In genomic region chr11:123020968-123021367, GRCh38 we compare ENCODE assay signal across 8 cellular contexts. TPM values are rescaled to one million over a fixed set of nuclear protein-coding genes. Genes with fewer than 3 reads are reported as not detected.
DNase-seq lines count a peak whose midpoint lies in the region; ATAC-seq and TF ChIP-seq lines count a peak whose summit lies in the region.

No MANE protein-coding gene starts in this region.

- intact Hi-C loops in psoas muscle (cut with DNase I): loop anchor here in 1 of 2 donors (10.0 kb wide), 1 partner anchor 156 kb away; no protein-coding TSS in a partner anchor

- H3K4me1 ChIP-seq in HAP-1: peaks cover 6% of the 10 kb centered on the region
- no peaks in the 10 kb centered on the region for H3K4me1 ChIP-seq in psoas muscle

- in situ Hi-C loops in HAP-1 (cut with MboI; ENCODE audit: low sequenced_read_pairs): loop anchor here (10.0 kb wide), 1 partner anchor 146 kb away; no protein-coding TSS in a partner anchor

- DNase-seq in SIG-M5 treated with dmso at 0.1 percent for 504 hours (lab: John Stamatoyannopoulos, UW; ENCODE audit: unreplicated experiment) (peak; percentile 80), SIG-M5 (lab: John Stamatoyannopoulos, UW) (no peak), HAP-1 (ENCODE audit: low spot score in 2 of 2) (peak; percentile 28 to 47), NCI-H1694 treated with DMSO at 0.1 percent for 48 hours (lab: John Stamatoyannopoulos, UW) (peak; percentile 24), erythroblast (lab: John Stamatoyannopoulos, UW) (peak; percentile 9 to 14), psoas muscle (no peak), NCI-H510A (lab: John Stamatoyannopoulos, UW) (no peak)

- ATAC-seq in psoas muscle: no peak

- H3K27me3 ChIP-seq in HAP-1 (ENCODE audit: low read depth) (peaks cover 18% of the 10 kb centered on the region), psoas muscle (ENCODE audit: insufficient read depth in 3 of 3, low read length in 2 of 3) (peaks cover 2 to 16% (median 3%) of the 10 kb centered on the region in 3 donors)

- H3K4me3 ChIP-seq in HAP-1 (no peak overlapping the region), WI38 (ENCODE audit: low read depth, low read length) (no peak overlapping the region), psoas muscle (no peak overlapping the region)

- H3K9me3 ChIP-seq in HAP-1: no peaks in the 10 kb centered on the region
- no peaks in the 10 kb centered on the region for H3K9me3 ChIP-seq in psoas muscle

- 46 to 51% (median 50%) methylated on average over 2 of the region's 2 CpGs for WGBS in psoas muscle, 3 donors

- TF ChIP-seq CTCF in WI38 (IDR thresholded peaks at IDR 0.05; ENCODE audit: low read depth, low read length) (peak; percentile 65), psoas muscle (IDR thresholded peaks at IDR 0.05) (peak; percentile 11)

- no peak overlapping the region for H3K27ac ChIP-seq in psoas muscle

- H3K36me3 ChIP-seq in HAP-1 (replicated peaks): no peaks in the 10 kb centered on the region
- no peaks in the 10 kb centered on the region for H3K36me3 ChIP-seq in psoas muscle (ENCODE audit: insufficient read depth in 1 of 2, low read depth in 1 of 2)

- TF ChIP-seq POLR2A in erythroblast (IDR thresholded peaks at IDR 0.05; ENCODE audit: low read length): no peak

RNA-seq across cellular contexts. Expression of gene BSX, which starts 39.3 kb away (rescaled TPM):
- total RNA-seq in psoas muscle: not detected
- polyA plus RNA-seq in psoas muscle: not detected

RNA-seq across cellular contexts. Expression of gene HSPA8, which starts 41.0 kb away (rescaled TPM):
- total RNA-seq in psoas muscle: 1,000 to 10,000 TPM; 1,127 to 2,415 (median 1,519) TPM
- 1,000 to 10,000 TPM; 1,414 to 3,112 (median 2,704) TPM for polyA plus RNA-seq in psoas muscle

Comparison
In these comparisons a context has a peak if more than half of its experiments do, and no peak if none do; other contexts are left out.
1. DNase-seq: peak in SIG-M5 treated with dmso at 0.1 percent for 504 hours (single experiment), HAP-1 (2 of 2), NCI-H1694 treated with DMSO at 0.1 percent for 48 hours (single experiment) and erythroblast (2 of 2); none in SIG-M5 (single experiment), psoas muscle (0 of 2) and NCI-H510A (single experiment).